In genomic region chr16:21646721-21647561, GRCh38 we compare ENCODE assay signal across 9 cellular contexts. TPM values are rescaled to one million over a fixed set of nuclear protein-coding genes. Genes with fewer than 3 reads are reported as not detected.
DNase-seq lines count a peak whose midpoint lies in the region; ATAC-seq lines count a peak whose summit lies in the region.
"Had no signal": no experiment of that assay in that cellular context is flagged by ENCODE, and none has a peak within 500 bp of the region (broad histone marks: within the 10 kb centered on the region; RNA-seq: fewer than 3 reads in every experiment).

No MANE protein-coding gene starts in this region.

- H3K4me1 ChIP-seq in BLaER1 treated with 17β-estradiol and CSF1 and Interleukin-3, amounts not matched to agents 10 nM and 100 nM = peaks cover 80 to 100% (median 95%) of the 10 kb centered on the region in 10 experiments

- peaks cover 17 to 87% (median 76%) of the 10 kb centered on the region in 11 experiments; a peak in 21 of 22 replicates for H3K36me3 ChIP-seq in BLaER1 treated with 17β-estradiol and CSF1 and Interleukin-3, amounts not matched to agents 10 nM and 100 nM

- peak overlapping the region in 7 of 10 experiments; percentile 15 to 58 (median 35); a peak in 8 of 20 replicates for H3K4me3 ChIP-seq in BLaER1 treated with 17β-estradiol and CSF1 and Interleukin-3, amounts not matched to agents 10 nM and 100 nM

- peaks cover 0 to 49% (median 6%) of the 10 kb centered on the region in 11 experiments; a peak in 9 of 22 replicates for H4K20me1 ChIP-seq in BLaER1 treated with 17β-estradiol and CSF1 and Interleukin-3, amounts not matched to agents 10 nM and 100 nM

- intact Hi-C loops in activated T-helper 2 cell treated with anti-CD3 and anti-CD28 coated beads, Interferon-gamma antibody, Interleukin-2, Interleukin-4, amounts not matched to agents 10 μg/mL and 5 μg/mL and 100 μg/mL, durations not matched to agents 14 hours and 24 hours and 36 hours (cut with micrococcal nuclease) = loop anchor here (10.0 kb wide), 1 partner anchor 1298 kb away; no protein-coding TSS in a partner anchor

- peak; percentile 85 for ATAC-seq in GM21390 (IDR thresholded peaks at IDR 0.05; ENCODE audit: unreplicated experiment)

- peak overlapping the region; percentile 32 to 76 (median 69); a peak in 20 of 22 replicates for H3K9ac ChIP-seq in BLaER1 treated with 17β-estradiol and CSF1 and Interleukin-3, amounts not matched to agents 10 nM and 100 nM

- H3K9me3 Mint-ChIP-seq in activated T-helper 2 cell treated with anti-CD3 and anti-CD28 coated beads, Interferon-gamma antibody, Interleukin-2, Interleukin-4, amounts not matched to agents 10 μg/mL and 5 μg/mL and 100 μg/mL, durations not matched to agents 14 hours and 24 hours and 36 hours = no peaks in the 10 kb centered on the region
- H3K9me3 Mint-ChIP-seq: brain had no signal

- in situ Hi-C loops in G401 (cut with HindIII; ENCODE audit: low sequenced_read_pairs) = loop anchor here (5.0 kb wide), 1 partner anchor 40 kb away; no protein-coding TSS in a partner anchor

- H3K4me2 ChIP-seq in BLaER1 treated with 17β-estradiol and CSF1 and Interleukin-3, amounts not matched to agents 10 nM and 100 nM = peak overlapping the region; percentile 70 to 99 (median 88)

- H3K27me3 Mint-ChIP-seq in activated T-helper 2 cell treated with anti-CD3 and anti-CD28 coated beads, Interferon-gamma antibody, Interleukin-2, Interleukin-4, amounts not matched to agents 10 μg/mL and 5 μg/mL and 100 μg/mL, durations not matched to agents 14 hours and 24 hours and 36 hours (ENCODE audit: low read depth) = no peaks in the 10 kb centered on the region
- H3K27me3 Mint-ChIP-seq: brain had no signal

- H3K27ac Mint-ChIP-seq in activated T-helper 2 cell treated with anti-CD3 and anti-CD28 coated beads, Interferon-gamma antibody, Interleukin-2, Interleukin-4, amounts not matched to agents 10 μg/mL and 5 μg/mL and 100 μg/mL, durations not matched to agents 14 hours and 24 hours and 36 hours = peak overlapping the region; percentile 91

- peaks cover 2% of the 10 kb centered on the region for H3K36me3 Mint-ChIP-seq in activated T-helper 2 cell treated with anti-CD3 and anti-CD28 coated beads, Interferon-gamma antibody, Interleukin-2, Interleukin-4, amounts not matched to agents 10 μg/mL and 5 μg/mL and 100 μg/mL, durations not matched to agents 14 hours and 24 hours and 36 hours (ENCODE audit: low read depth)
- H3K36me3 Mint-ChIP-seq: brain had no signal

- H3K27ac ChIP-seq in BLaER1 treated with 17β-estradiol and CSF1 and Interleukin-3, amounts not matched to agents 10 nM and 100 nM = peak overlapping the region; percentile 67 to 93 (median 85)

- peak overlapping the region; percentile 58 for H3K4me3 Mint-ChIP-seq in activated T-helper 2 cell treated with anti-CD3 and anti-CD28 coated beads, Interferon-gamma antibody, Interleukin-2, Interleukin-4, amounts not matched to agents 10 μg/mL and 5 μg/mL and 100 μg/mL, durations not matched to agents 14 hours and 24 hours and 36 hours (ENCODE audit: low read depth)
- H3K4me3 Mint-ChIP-seq: brain had no signal

- peaks cover 0 to 28% (median 0%) of the 10 kb centered on the region in 11 experiments; a peak in 7 of 22 replicates for H3K9me3 ChIP-seq in BLaER1 treated with 17β-estradiol and CSF1 and Interleukin-3, amounts not matched to agents 10 nM and 100 nM (replicated peaks in 1 of 11)

- H3K27me3 ChIP-seq in BLaER1 treated with 17β-estradiol and CSF1 and Interleukin-3, amounts not matched to agents 10 nM and 100 nM = no peaks in the 10 kb centered on the region

- DNase-seq in HT1080 (ENCODE audit: low read depth) (peak; percentile 83), G401 (ENCODE audit: low spot score) (no peak), occipital lobe (lab: John Stamatoyannopoulos, UW) (no peak), NCI-H2227 (lab: John Stamatoyannopoulos, UW; ENCODE audit: unreplicated experiment) (no peak)
- DNase-seq in activated T-helper 2 cell treated with anti-CD3 and anti-CD28 coated beads, Interferon-gamma antibody, Interleukin-2, Interleukin-4, amounts not matched to agents 10 μg/mL and 5 μg/mL and 100 μg/mL, durations not matched to agents 14 hours and 24 hours and 36 hours (ENCODE audit: low spot score) = peak; percentile 76
- peak; percentile 33 to 59 (median 50) for DNase-seq in stimulated activated CD4-positive, alpha-beta T cell treated with anti-CD3 and anti-CD28 coated beads, Interleukin-1b, Interleukin-23, amount 100 ng/mL, for 24 hours (ENCODE audit: low read depth in 4 of 4, low spot score in 1 of 4)

- peaks cover 48% of the 10 kb centered on the region for H3K4me1 Mint-ChIP-seq in activated T-helper 2 cell treated with anti-CD3 and anti-CD28 coated beads, Interferon-gamma antibody, Interleukin-2, Interleukin-4, amounts not matched to agents 10 μg/mL and 5 μg/mL and 100 μg/mL, durations not matched to agents 14 hours and 24 hours and 36 hours (ENCODE audit: low read depth)

RNA-seq across cellular contexts. Expression of gene IGSF6, which starts 5.5 kb away (rescaled TPM):
- total RNA-seq in HT1080 (2014; rRNA removed; shearing (Covaris generic)) = not detected in 2 replicates
- not detected in 2 replicates for polyA plus RNA-seq in HT1080 (2015; cell fraction: cytosol; rRNA removed)
- not detected in 2 replicates for polyA plus RNA-seq in HT1080 (2015; cell fraction: nucleus; rRNA removed)
- total RNA-seq in activated T-helper 2 cell treated with anti-CD3 and anti-CD28 coated beads, Interferon-gamma antibody, Interleukin-2, Interleukin-4, amounts not matched to agents 10 μg/mL and 5 μg/mL and 100 μg/mL, durations not matched to agents 14 hours and 24 hours and 36 hours = not detected in 2 replicates
- total RNA-seq in G401 (2014; rRNA removed; shearing (Covaris generic)) = not detected in 2 replicates
- 3.1 TPM for total RNA-seq in occipital lobe

RNA-seq across cellular contexts. Expression of gene OTOA, which starts 16.8 kb away (rescaled TPM):
- total RNA-seq in HT1080 (2014; rRNA removed; shearing (Covaris generic)) = 0.07 and 0.11 TPM in 2 replicates
- polyA plus RNA-seq in HT1080 (2015; cell fraction: cytosol; rRNA removed) = 0.09 TPM in 1 of 2 replicates, not detected in the other
- polyA plus RNA-seq in HT1080 (2015; cell fraction: nucleus; rRNA removed) = 0.07 and 0.10 TPM in 2 replicates
- total RNA-seq in activated T-helper 2 cell treated with anti-CD3 and anti-CD28 coated beads, Interferon-gamma antibody, Interleukin-2, Interleukin-4, amounts not matched to agents 10 μg/mL and 5 μg/mL and 100 μg/mL, durations not matched to agents 14 hours and 24 hours and 36 hours = 0.07 TPM in 1 of 2 replicates, not detected in the other
- 0.10 and 0.74 TPM in 2 replicates for total RNA-seq in G401 (2014; rRNA removed; shearing (Covaris generic))
- total RNA-seq in occipital lobe = 1.1 TPM

RNA-seq across cellular contexts. Expression of gene METTL9, which starts 47.6 kb away (rescaled TPM):
- 135 and 142 TPM in 2 replicates for total RNA-seq in HT1080 (2014; rRNA removed; shearing (Covaris generic))
- polyA plus RNA-seq in HT1080 (2015; cell fraction: cytosol; rRNA removed) = 128 TPM in 2 replicates
- polyA plus RNA-seq in HT1080 (2015; cell fraction: nucleus; rRNA removed) = 35.0 and 35.8 TPM in 2 replicates
- total RNA-seq in activated T-helper 2 cell treated with anti-CD3 and anti-CD28 coated beads, Interferon-gamma antibody, Interleukin-2, Interleukin-4, amounts not matched to agents 10 μg/mL and 5 μg/mL and 100 μg/mL, durations not matched to agents 14 hours and 24 hours and 36 hours = 73.9 and 75.8 TPM in 2 replicates
- total RNA-seq in G401 (2014; rRNA removed; shearing (Covaris generic)) = 288 and 334 TPM in 2 replicates
- 215 TPM for total RNA-seq in occipital lobe

Comparison
In these comparisons a context has a peak if more than half of its experiments do, and no peak if none do; other contexts are left out.
1. DNase-seq: peak in HT1080 (single experiment), activated T-helper 2 cell treated with anti-CD3 and anti-CD28 coated beads, Interferon-gamma antibody, Interleukin-2, Interleukin-4, amounts not matched to agents 10 μg/mL and 5 μg/mL and 100 μg/mL, durations not matched to agents 14 hours and 24 hours and 36 hours (single experiment) and stimulated activated CD4-positive, alpha-beta T cell treated with anti-CD3 and anti-CD28 coated beads, Interleukin-1b, Interleukin-23, amount 100 ng/mL, for 24 hours (4 of 4); none in G401 (single experiment), occipital lobe (single experiment) and NCI-H2227 (single experiment).